ENCODE assay signal across 19 cellular contexts in genomic region chr22:30470655-30471054, GRCh38. TPM values are rescaled to one million over a fixed set of nuclear protein-coding genes. Genes with fewer than 3 reads are reported as not detected.
DNase-seq lines count a peak whose midpoint lies in the region; ATAC-seq and TF ChIP-seq lines count a peak whose summit lies in the region.
"Had no signal": no experiment of that assay in that cellular context is flagged by ENCODE, and none has a peak within 500 bp of the region (broad histone marks: within the 10 kb centered on the region; RNA-seq: fewer than 3 reads in every experiment).

No MANE protein-coding gene starts in this region.

- intact Hi-C loops in activated CD8-positive, alpha-beta T cell treated with anti-CD3 and anti-CD28 coated beads for 36 hours (cut with micrococcal nuclease): no loop called here

- no peak for ATAC-seq in activated CD8-positive, alpha-beta T cell treated with anti-CD3 and anti-CD28 coated beads, Interleukin-2, amount 10 ng/mL, durations not matched to agents 7 days and 5 days
- ATAC-seq in activated CD8-positive, alpha-beta T cell treated with anti-CD3 and anti-CD28 coated beads for 36 hours: no peak
- no peak for ATAC-seq in activated naive CD8-positive, alpha-beta T cell treated with anti-CD3 and anti-CD28 coated beads, Interleukin-2, amount 10 ng/mL, durations not matched to agents 7 days and 5 days (ENCODE audit: low read depth)
- ATAC-seq in stimulated activated effector memory CD8-positive, alpha-beta T cell treated with anti-CD3 and anti-CD28 coated beads, Interleukin-12 subunit alpha, Interleukin-12 subunit beta, amount 100 ng/mL, for 72 hours: no peak
- ATAC-seq in HG02798 (IDR thresholded peaks at IDR 0.05; ENCODE audit: poor library complexity, unreplicated experiment): no peak
- ATAC-seq: CD8-positive, alpha-beta T cell; GM23338; HCT116 had no signal

- H3K4me1 Mint-ChIP-seq in activated CD8-positive, alpha-beta T cell treated with anti-CD3 and anti-CD28 coated beads, Interleukin-2, amount 10 ng/mL, durations not matched to agents 7 days and 5 days (ENCODE audit: low read depth): peaks cover 21% of the 10 kb centered on the region
- H3K4me1 Mint-ChIP-seq in activated CD8-positive, alpha-beta T cell treated with anti-CD3 and anti-CD28 coated beads for 36 hours (ENCODE audit: low read depth): no peaks in the 10 kb centered on the region
- H3K4me1 Mint-ChIP-seq in activated naive CD8-positive, alpha-beta T cell treated with anti-CD3 and anti-CD28 coated beads, Interleukin-2, amount 10 ng/mL, durations not matched to agents 7 days and 5 days: peaks cover 13% of the 10 kb centered on the region
- no peaks in the 10 kb centered on the region for H3K4me1 Mint-ChIP-seq in activated naive CD8-positive, alpha-beta T cell treated with anti-CD3 and anti-CD28 coated beads for 36 hours
- peaks cover 14% of the 10 kb centered on the region for H3K4me1 Mint-ChIP-seq in stimulated activated effector memory CD8-positive, alpha-beta T cell treated with anti-CD3 and anti-CD28 coated beads, Interleukin-12 subunit alpha, Interleukin-12 subunit beta, amount 100 ng/mL, for 72 hours
- H3K4me1 Mint-ChIP-seq: GM23338 had no signal

- peak overlapping the region; percentile 68 for H3K27ac Mint-ChIP-seq in activated CD8-positive, alpha-beta T cell treated with anti-CD3 and anti-CD28 coated beads, Interleukin-2, amount 10 ng/mL, durations not matched to agents 7 days and 5 days
- no peak overlapping the region for H3K27ac Mint-ChIP-seq in activated CD8-positive, alpha-beta T cell treated with anti-CD3 and anti-CD28 coated beads for 36 hours
- peak overlapping the region; percentile 40 for H3K27ac Mint-ChIP-seq in activated naive CD8-positive, alpha-beta T cell treated with anti-CD3 and anti-CD28 coated beads, Interleukin-2, amount 10 ng/mL, durations not matched to agents 7 days and 5 days
- no peak overlapping the region for H3K27ac Mint-ChIP-seq in activated naive CD8-positive, alpha-beta T cell treated with anti-CD3 and anti-CD28 coated beads for 36 hours
- H3K27ac Mint-ChIP-seq in stimulated activated effector memory CD8-positive, alpha-beta T cell treated with anti-CD3 and anti-CD28 coated beads, Interleukin-12 subunit alpha, Interleukin-12 subunit beta, amount 100 ng/mL, for 72 hours: peak overlapping the region; percentile 36
- H3K27ac Mint-ChIP-seq: CD8-positive, alpha-beta T cell; GM23338; H9; HFFc6 had no signal

- H3K4me1 ChIP-seq in HEK293 (ENCODE audit: control insufficient read depth, insufficient read depth, low read length): no peaks in the 10 kb centered on the region
- H3K4me1 ChIP-seq: Caco-2 had no signal

- H3K9me3 ChIP-seq in HEK293 (ENCODE audit: control insufficient read depth, insufficient read depth, low read depth, low read length): no peaks in the 10 kb centered on the region
- H3K9me3 ChIP-seq: Caco-2 had no signal

- H3K27me3 Mint-ChIP-seq in activated CD8-positive, alpha-beta T cell treated with anti-CD3 and anti-CD28 coated beads, Interleukin-2, amount 10 ng/mL, durations not matched to agents 7 days and 5 days (ENCODE audit: low read depth): peaks cover 15% of the 10 kb centered on the region
- peaks cover 8% of the 10 kb centered on the region for H3K27me3 Mint-ChIP-seq in activated CD8-positive, alpha-beta T cell treated with anti-CD3 and anti-CD28 coated beads for 36 hours
- peaks cover 5% of the 10 kb centered on the region for H3K27me3 Mint-ChIP-seq in activated naive CD8-positive, alpha-beta T cell treated with anti-CD3 and anti-CD28 coated beads, Interleukin-2, amount 10 ng/mL, durations not matched to agents 7 days and 5 days
- peaks cover 24% of the 10 kb centered on the region for H3K27me3 Mint-ChIP-seq in activated naive CD8-positive, alpha-beta T cell treated with anti-CD3 and anti-CD28 coated beads for 36 hours

- CTCF ChIA-PET in activated CD8-positive, alpha-beta T cell treated with anti-CD3 and anti-CD28 coated beads, Interleukin-2, amount 10 ng/mL, durations not matched to agents 7 days and 5 days (lab: Charles Lee): interaction anchor here (1.1 kb wide), 1 partner anchor 15 kb away, joined by 4 read pairs; no protein-coding TSS in a partner anchor
- CTCF ChIA-PET in activated CD8-positive, alpha-beta T cell treated with anti-CD3 and anti-CD28 coated beads for 36 hours (lab: Charles Lee): no interaction called here
- CTCF ChIA-PET in HEK293 (lab: Yijun Ruan, JAX): interaction anchor here (0.6 kb wide), 1 partner anchor 27 kb away, joined by 3 read pairs; no protein-coding TSS in a partner anchor

- POLR2A ChIA-PET in activated CD8-positive, alpha-beta T cell treated with anti-CD3 and anti-CD28 coated beads, Interleukin-2, amount 10 ng/mL, durations not matched to agents 7 days and 5 days (lab: Charles Lee): no interaction called here
- POLR2A ChIA-PET in activated CD8-positive, alpha-beta T cell treated with anti-CD3 and anti-CD28 coated beads for 36 hours (lab: Charles Lee): no interaction called here
- POLR2A ChIA-PET in activated naive CD8-positive, alpha-beta T cell treated with anti-CD3 and anti-CD28 coated beads, Interleukin-2, amount 10 ng/mL, durations not matched to agents 7 days and 5 days (lab: Charles Lee): no interaction called here
- POLR2A ChIA-PET in HEK293 (lab: Yijun Ruan, JAX): no interaction called here

- no peak overlapping the region for H3K4me3 ChIP-seq in HEK293 (ENCODE audit: low read depth, low read length)
- H3K4me3 ChIP-seq: GM23338 had no signal

- no peak overlapping the region for H3K4me3 Mint-ChIP-seq in activated CD8-positive, alpha-beta T cell treated with anti-CD3 and anti-CD28 coated beads, Interleukin-2, amount 10 ng/mL, durations not matched to agents 7 days and 5 days
- H3K4me3 Mint-ChIP-seq in activated CD8-positive, alpha-beta T cell treated with anti-CD3 and anti-CD28 coated beads for 36 hours: no peak overlapping the region
- peak overlapping the region; percentile 29 for H3K4me3 Mint-ChIP-seq in activated naive CD8-positive, alpha-beta T cell treated with anti-CD3 and anti-CD28 coated beads, Interleukin-2, amount 10 ng/mL, durations not matched to agents 7 days and 5 days
- H3K4me3 Mint-ChIP-seq in activated naive CD8-positive, alpha-beta T cell treated with anti-CD3 and anti-CD28 coated beads for 36 hours: no peak overlapping the region
- H3K4me3 Mint-ChIP-seq in stimulated activated effector memory CD8-positive, alpha-beta T cell treated with anti-CD3 and anti-CD28 coated beads, Interleukin-12 subunit alpha, Interleukin-12 subunit beta, amount 100 ng/mL, for 72 hours: no peak overlapping the region
- H3K4me3 Mint-ChIP-seq: CD8-positive, alpha-beta T cell; GM23338; H9; HFFc6 had no signal

- no peak for TF ChIP-seq CTCF in activated CD8-positive, alpha-beta T cell treated with anti-CD3 and anti-CD28 coated beads for 36 hours (IDR thresholded peaks at IDR 0.05)
- no peak for TF ChIP-seq CTCF in HEK293 (tag by site-specific recombination; IDR thresholded peaks at IDR 0.05)

- no peak overlapping the region for H3K27ac ChIP-seq in HEK293 (ENCODE audit: extremely low read depth, low read depth, low read length)

- H3K9me3 Mint-ChIP-seq in activated CD8-positive, alpha-beta T cell treated with anti-CD3 and anti-CD28 coated beads, Interleukin-2, amount 10 ng/mL, durations not matched to agents 7 days and 5 days (ENCODE audit: insufficient read depth): no peaks in the 10 kb centered on the region
- no peaks in the 10 kb centered on the region for H3K9me3 Mint-ChIP-seq in activated CD8-positive, alpha-beta T cell treated with anti-CD3 and anti-CD28 coated beads for 36 hours
- peaks cover 1% of the 10 kb centered on the region for H3K9me3 Mint-ChIP-seq in activated naive CD8-positive, alpha-beta T cell treated with anti-CD3 and anti-CD28 coated beads, Interleukin-2, amount 10 ng/mL, durations not matched to agents 7 days and 5 days
- no peaks in the 10 kb centered on the region for H3K9me3 Mint-ChIP-seq in activated naive CD8-positive, alpha-beta T cell treated with anti-CD3 and anti-CD28 coated beads for 36 hours
- no peaks in the 10 kb centered on the region for H3K9me3 Mint-ChIP-seq in stimulated activated effector memory CD8-positive, alpha-beta T cell treated with anti-CD3 and anti-CD28 coated beads, Interleukin-12 subunit alpha, Interleukin-12 subunit beta, amount 100 ng/mL, for 72 hours
- H3K9me3 Mint-ChIP-seq: CD8-positive, alpha-beta T cell; GM23338; H9; HFFc6 had no signal

- no peaks in the 10 kb centered on the region for H3K36me3 Mint-ChIP-seq in activated CD8-positive, alpha-beta T cell treated with anti-CD3 and anti-CD28 coated beads, Interleukin-2, amount 10 ng/mL, durations not matched to agents 7 days and 5 days (ENCODE audit: low read depth)
- no peaks in the 10 kb centered on the region for H3K36me3 Mint-ChIP-seq in activated CD8-positive, alpha-beta T cell treated with anti-CD3 and anti-CD28 coated beads for 36 hours (ENCODE audit: low read depth)
- H3K36me3 Mint-ChIP-seq in activated naive CD8-positive, alpha-beta T cell treated with anti-CD3 and anti-CD28 coated beads, Interleukin-2, amount 10 ng/mL, durations not matched to agents 7 days and 5 days: no peaks in the 10 kb centered on the region
- no peaks in the 10 kb centered on the region for H3K36me3 Mint-ChIP-seq in activated naive CD8-positive, alpha-beta T cell treated with anti-CD3 and anti-CD28 coated beads for 36 hours
- H3K36me3 Mint-ChIP-seq in stimulated activated effector memory CD8-positive, alpha-beta T cell treated with anti-CD3 and anti-CD28 coated beads, Interleukin-12 subunit alpha, Interleukin-12 subunit beta, amount 100 ng/mL, for 72 hours: no peaks in the 10 kb centered on the region
- H3K36me3 Mint-ChIP-seq: CD8-positive, alpha-beta T cell had no signal

- no peaks in the 10 kb centered on the region for H3K36me3 ChIP-seq in HEK293 (ENCODE audit: control insufficient read depth in 2 of 2, insufficient read depth in 1 of 2, low read length in 2 of 2)

- DNase-seq in activated CD8-positive, alpha-beta T cell treated with anti-CD3 and anti-CD28 coated beads, Interleukin-2, amount 10 ng/mL, durations not matched to agents 7 days and 5 days: no peak
- no peak for DNase-seq in activated CD8-positive, alpha-beta T cell treated with anti-CD3 and anti-CD28 coated beads for 36 hours
- no peak for DNase-seq in activated naive CD8-positive, alpha-beta T cell treated with anti-CD3 and anti-CD28 coated beads, Interleukin-2, amount 10 ng/mL, durations not matched to agents 7 days and 5 days
- no peak for DNase-seq in activated naive CD8-positive, alpha-beta T cell treated with anti-CD3 and anti-CD28 coated beads for 36 hours
- DNase-seq in stimulated activated effector memory CD8-positive, alpha-beta T cell treated with anti-CD3 and anti-CD28 coated beads, Interleukin-12 subunit alpha, Interleukin-12 subunit beta, amount 100 ng/mL, for 72 hours (ENCODE audit: low spot score in 2 of 2): no peak
- DNase-seq: C1 segment of cervical spinal cord; Caco-2; CD8-positive, alpha-beta T cell; DMS153; DND-41; H9; HFFc6 had no signal

RNA-seq across cellular contexts. Expression of gene SEC14L3, which starts 1.2 kb away (rescaled TPM):
- not detected for total RNA-seq in activated CD8-positive, alpha-beta T cell treated with anti-CD3 and anti-CD28 coated beads, Interleukin-2, amount 10 ng/mL, durations not matched to agents 7 days and 5 days
- total RNA-seq in activated CD8-positive, alpha-beta T cell treated with anti-CD3 and anti-CD28 coated beads for 36 hours: not detected
- total RNA-seq in activated naive CD8-positive, alpha-beta T cell treated with anti-CD3 and anti-CD28 coated beads, Interleukin-2, amount 10 ng/mL, durations not matched to agents 7 days and 5 days: not detected
- total RNA-seq in activated naive CD8-positive, alpha-beta T cell treated with anti-CD3 and anti-CD28 coated beads for 36 hours: not detected
- total RNA-seq: A172; A673; Caco-2; CD8-positive, alpha-beta T cell; GM23338; H4; H9; HFFc6 had no signal

RNA-seq across cellular contexts. Expression of gene SEC14L4, which starts 34.8 kb away (rescaled TPM):
- total RNA-seq in activated CD8-positive, alpha-beta T cell treated with anti-CD3 and anti-CD28 coated beads, Interleukin-2, amount 10 ng/mL, durations not matched to agents 7 days and 5 days: not detected
- total RNA-seq in activated CD8-positive, alpha-beta T cell treated with anti-CD3 and anti-CD28 coated beads for 36 hours: not detected
- not detected for total RNA-seq in activated naive CD8-positive, alpha-beta T cell treated with anti-CD3 and anti-CD28 coated beads, Interleukin-2, amount 10 ng/mL, durations not matched to agents 7 days and 5 days
- total RNA-seq in activated naive CD8-positive, alpha-beta T cell treated with anti-CD3 and anti-CD28 coated beads for 36 hours: not detected
- total RNA-seq: A172; A673; Caco-2; CD8-positive, alpha-beta T cell; H4; HFFc6 had no signal

RNA-seq across cellular contexts. Expression of gene MTFP1, which starts 45.1 kb away (rescaled TPM):
- total RNA-seq in activated CD8-positive, alpha-beta T cell treated with anti-CD3 and anti-CD28 coated beads, Interleukin-2, amount 10 ng/mL, durations not matched to agents 7 days and 5 days: 10 to 100 TPM; 67.4 to 68.0 TPM
- 10 to 100 TPM; 89.8 to 93.8 TPM for total RNA-seq in activated CD8-positive, alpha-beta T cell treated with anti-CD3 and anti-CD28 coated beads for 36 hours
- total RNA-seq in activated naive CD8-positive, alpha-beta T cell treated with anti-CD3 and anti-CD28 coated beads, Interleukin-2, amount 10 ng/mL, durations not matched to agents 7 days and 5 days: 10 to 100 TPM; 63.3 to 64.8 TPM
- 100 to 1,000 TPM; 109 to 114 TPM for total RNA-seq in activated naive CD8-positive, alpha-beta T cell treated with anti-CD3 and anti-CD28 coated beads for 36 hours

Comparison
In these comparisons a context has a peak if more than half of its experiments do, and no peak if none do; other contexts are left out.
1. H3K27ac Mint-ChIP-seq: peak in activated CD8-positive, alpha-beta T cell treated with anti-CD3 and anti-CD28 coated beads, Interleukin-2, amount 10 ng/mL, durations not matched to agents 7 days and 5 days (single experiment), activated naive CD8-positive, alpha-beta T cell treated with anti-CD3 and anti-CD28 coated beads, Interleukin-2, amount 10 ng/mL, durations not matched to agents 7 days and 5 days (single experiment) and stimulated activated effector memory CD8-positive, alpha-beta T cell treated with anti-CD3 and anti-CD28 coated beads, Interleukin-12 subunit alpha, Interleukin-12 subunit beta, amount 100 ng/mL, for 72 hours (single experiment); none in activated CD8-positive, alpha-beta T cell treated with anti-CD3 and anti-CD28 coated beads for 36 hours (single experiment) and activated naive CD8-positive, alpha-beta T cell treated with anti-CD3 and anti-CD28 coated beads for 36 hours (single experiment).